ENCODE assay signal across 9 cellular contexts in genomic region chr5:124738751-124739559, GRCh38. TPM values are rescaled to one million over a fixed set of nuclear protein-coding genes. Genes with fewer than 3 reads are reported as not detected.
DNase-seq lines count a peak whose midpoint lies in the region; ATAC-seq and TF ChIP-seq lines count a peak whose summit lies in the region.
"Had no signal": no experiment of that assay in that cellular context is flagged by ENCODE, and none has a peak within 500 bp of the region (broad histone marks: within the 10 kb centered on the region; RNA-seq: fewer than 3 reads in every experiment).

No MANE protein-coding gene starts in this region.

- no peak for TF ChIP-seq POLR2A in stomach (IDR thresholded peaks at IDR 0.05)

- peak overlapping the region; percentile 47 for H3K4me3 ChIP-seq in HUES6 (ENCODE audit: low read depth, low read length)
- peak overlapping the region; percentile 12 to 26; a peak in 3 of 4 replicates for H3K4me3 ChIP-seq in Panc1 (ENCODE audit: low read depth in 2 of 2, low read length in 2 of 2)
- peak overlapping the region; percentile 24 for H3K4me3 ChIP-seq in iPS-15b (ENCODE audit: low read depth, low read length)
- H3K4me3 ChIP-seq in stomach: no peak overlapping the region
- H3K4me3 ChIP-seq: prostate gland had no signal

- H3K9ac ChIP-seq in HUES6 (ENCODE audit: low read length) (peak overlapping the region; percentile 85), iPS-15b (ENCODE audit: low read depth, low read length) (no peak overlapping the region)

- in situ Hi-C loops in Panc1 (cut with HindIII; ENCODE audit: low pct_unique_long_range_greater_than_20kb, low sequenced_read_pairs): no loop called here

- POLR2A ChIA-PET in Panc1 (lab: Charles Lee): interaction anchor here (0.8 kb wide), 1 partner anchor 10 kb away, joined by 4 read pairs; no protein-coding TSS in a partner anchor

- BruUV-seq in Panc1 (replicated peaks; lab: Mats Ljungman, UMichigan): no TSS peak

- H3K9me3 ChIP-seq in HUES6 (ENCODE audit: control insufficient read depth, insufficient read depth, low read depth, low read length) (peaks cover 10% of the 10 kb centered on the region), Panc1 (ENCODE audit: control insufficient read depth, insufficient read depth, low read depth, low read length) (no peaks in the 10 kb centered on the region), iPS-15b (ENCODE audit: control insufficient read depth, insufficient read depth, low read length) (no peaks in the 10 kb centered on the region), stomach (no peaks in the 10 kb centered on the region)
- H3K9me3 ChIP-seq: prostate gland had no signal

- CTCF ChIA-PET in Panc1 (lab: Charles Lee): interaction anchor here (0.5 to 0.7 kb wide), 3 partner anchors 10 to 451 kb away, joined by 3 to 8 read pairs (median 3); no protein-coding TSS in a partner anchor

- ATAC-seq in Panc1 (peak; percentile 11; the same call in 1 of the 2 replicates), GM18861 (IDR thresholded peaks at IDR 0.05; ENCODE audit: unreplicated experiment) (no peak), HG02571 (IDR thresholded peaks at IDR 0.05; ENCODE audit: unreplicated experiment) (no peak)

- H3K4me1 ChIP-seq in HUES6 (ENCODE audit: control insufficient read depth, insufficient read depth, low read length) (peaks cover 84% of the 10 kb centered on the region), Panc1 (ENCODE audit: control insufficient read depth, insufficient read depth, low read length) (peaks cover 81% of the 10 kb centered on the region), iPS-15b (ENCODE audit: control insufficient read depth, insufficient read depth, low read length) (peaks cover 71% of the 10 kb centered on the region), stomach (peaks cover 43 to 97% (median 71%) of the 10 kb centered on the region in 4 donors)

- H3K27me3 ChIP-seq in HUES6 (ENCODE audit: control insufficient read depth, insufficient read depth, low read length): no peaks in the 10 kb centered on the region
- no peaks in the 10 kb centered on the region for H3K27me3 ChIP-seq in Panc1 (ENCODE audit: control insufficient read depth, insufficient read depth, low read length)
- no peaks in the 10 kb centered on the region for H3K27me3 ChIP-seq in iPS-15b (ENCODE audit: control insufficient read depth, insufficient read depth, low read length)
- peaks cover 0 to under 1% (median 0%) of the 10 kb centered on the region in 3 donors for H3K27me3 ChIP-seq in stomach

- intact Hi-C loops in Panc1 (cut with micrococcal nuclease; ENCODE audit: unreplicated experiment): no loop called here
- intact Hi-C loops in stomach (cut with DNase I; ENCODE audit: low total_unique reads): no loop called here

- TF ChIP-seq CTCF in Panc1 (IDR thresholded peaks at IDR 0.05) (peak; percentile 28; the same call in 1 of the 2 replicates), stomach (IDR thresholded peaks at IDR 0.05) (peak in 1 of 7 experiments; percentile 10), GM10266 (IDR thresholded peaks at IDR 0.05; ENCODE audit: control insufficient read depth, insufficient read depth, low read depth, missing control alignments) (no peak)

- H3K36me3 ChIP-seq in HUES6 (ENCODE audit: control insufficient read depth, insufficient read depth, low read length) (peaks cover 18% of the 10 kb centered on the region; the same call in 1 of the 2 replicates), Panc1 (ENCODE audit: control insufficient read depth, insufficient read depth, low read length) (no peaks in the 10 kb centered on the region), iPS-15b (ENCODE audit: control insufficient read depth, insufficient read depth, low read length) (no peaks in the 10 kb centered on the region), stomach (no peaks in the 10 kb centered on the region)
- H3K36me3 ChIP-seq: prostate gland had no signal

- DNase-seq in Panc1 (ENCODE audit: low read depth, low spot score): no peak
- DNase-seq in stomach: no peak
- DNase-seq in GM10266 (ENCODE audit: extremely low spot score): no peak

- TF ChIP-seq EP300 in stomach (IDR thresholded peaks at IDR 0.05): no peak

- H3K27ac ChIP-seq in HUES6 (ENCODE audit: low read depth, low read length): peak overlapping the region; percentile 89; the same call in 1 of the 2 replicates
- H3K27ac ChIP-seq in Panc1 (ENCODE audit: low read length): peak overlapping the region; percentile 100
- H3K27ac ChIP-seq in stomach: peak overlapping the region; percentile 40 to 76 (median 61)
- H3K27ac ChIP-seq: epithelial cell of prostate, prostate gland had no signal

- WGBS in stomach, 5 donors: 22 to 39% (median 38%) methylated on average over 9 of the region's 9 CpGs

RNA-seq across cellular contexts. Expression of gene ZNF608, which starts 7.5 kb away (rescaled TPM):
- 37.5 TPM for total RNA-seq in Panc1 (2021; ENCODE audit: unreplicated experiment)
- polyA plus RNA-seq in Panc1 (2012; ENCODE audit: insufficient read length): 22.8 TPM
- total RNA-seq in stomach: 100 to 1,000 TPM in 1 of 5 donors, 10 to 100 TPM in 4; 19.0 to 386 (median 27.2) TPM
- 1 to 10 TPM; 5.5 to 8.7 (median 7.5) TPM for polyA plus RNA-seq in stomach

Comparison
In these comparisons a context has a peak if more than half of its experiments do, and no peak if none do; other contexts are left out.
1. H3K4me3 ChIP-seq: peak in HUES6 (single experiment), Panc1 (2 of 2) and iPS-15b (single experiment); none in stomach (0 of 4).
2. Peak in every context shown above with its lines, with median percentiles within 50 percentile points of each other: H3K27ac ChIP-seq.